Comparison of ENCODE assay signal across 1 cellular context in genomic region chr4:123505457-123506310, GRCh38.
TF ChIP-seq lines count a peak whose summit lies in the region.

No MANE protein-coding gene starts in this region.

TF ChIP-seq in HepG2, 621 proteins besides CTCF, POLR2A, EP300 and RAD21 (continued from another document):
- TF ChIP-seq POGZ (CRISPR knock-in tag; IDR thresholded peaks at IDR 0.05), result peak; percentile 90
- TF ChIP-seq KAT8 (CRISPR knock-in tag; IDR thresholded peaks at IDR 0.05), result peak; percentile 83; the same call in 1 of the 2 replicates
- no peak for TF ChIP-seq LCORL (IDR thresholded peaks at IDR 0.05)
- TF ChIP-seq LCORL (CRISPR knock-in tag; IDR thresholded peaks at IDR 0.05), result peak; percentile 78
- 0 out of 2 replicates have a peak, but pooled peaks have one; percentile 51 for TF ChIP-seq ZFP36L1 (CRISPR knock-in tag; IDR thresholded peaks at IDR 0.05)
- no peak for TF ChIP-seq ZNF326 (CRISPR knock-in tag; IDR thresholded peaks at IDR 0.05; ENCODE audit: borderline replicate concordance)
- peak; percentile 81; the same call in 1 of the 2 replicates for TF ChIP-seq ATF7-NPFF (CRISPR knock-in tag; IDR thresholded peaks at IDR 0.05; ENCODE audit: low read depth)
- peak; percentile 75; the same call in 1 of the 2 replicates for TF ChIP-seq ZBTB20 (CRISPR knock-in tag; IDR thresholded peaks at IDR 0.05; ENCODE audit: borderline replicate concordance, low read depth)
- TF ChIP-seq, protein P1, sequence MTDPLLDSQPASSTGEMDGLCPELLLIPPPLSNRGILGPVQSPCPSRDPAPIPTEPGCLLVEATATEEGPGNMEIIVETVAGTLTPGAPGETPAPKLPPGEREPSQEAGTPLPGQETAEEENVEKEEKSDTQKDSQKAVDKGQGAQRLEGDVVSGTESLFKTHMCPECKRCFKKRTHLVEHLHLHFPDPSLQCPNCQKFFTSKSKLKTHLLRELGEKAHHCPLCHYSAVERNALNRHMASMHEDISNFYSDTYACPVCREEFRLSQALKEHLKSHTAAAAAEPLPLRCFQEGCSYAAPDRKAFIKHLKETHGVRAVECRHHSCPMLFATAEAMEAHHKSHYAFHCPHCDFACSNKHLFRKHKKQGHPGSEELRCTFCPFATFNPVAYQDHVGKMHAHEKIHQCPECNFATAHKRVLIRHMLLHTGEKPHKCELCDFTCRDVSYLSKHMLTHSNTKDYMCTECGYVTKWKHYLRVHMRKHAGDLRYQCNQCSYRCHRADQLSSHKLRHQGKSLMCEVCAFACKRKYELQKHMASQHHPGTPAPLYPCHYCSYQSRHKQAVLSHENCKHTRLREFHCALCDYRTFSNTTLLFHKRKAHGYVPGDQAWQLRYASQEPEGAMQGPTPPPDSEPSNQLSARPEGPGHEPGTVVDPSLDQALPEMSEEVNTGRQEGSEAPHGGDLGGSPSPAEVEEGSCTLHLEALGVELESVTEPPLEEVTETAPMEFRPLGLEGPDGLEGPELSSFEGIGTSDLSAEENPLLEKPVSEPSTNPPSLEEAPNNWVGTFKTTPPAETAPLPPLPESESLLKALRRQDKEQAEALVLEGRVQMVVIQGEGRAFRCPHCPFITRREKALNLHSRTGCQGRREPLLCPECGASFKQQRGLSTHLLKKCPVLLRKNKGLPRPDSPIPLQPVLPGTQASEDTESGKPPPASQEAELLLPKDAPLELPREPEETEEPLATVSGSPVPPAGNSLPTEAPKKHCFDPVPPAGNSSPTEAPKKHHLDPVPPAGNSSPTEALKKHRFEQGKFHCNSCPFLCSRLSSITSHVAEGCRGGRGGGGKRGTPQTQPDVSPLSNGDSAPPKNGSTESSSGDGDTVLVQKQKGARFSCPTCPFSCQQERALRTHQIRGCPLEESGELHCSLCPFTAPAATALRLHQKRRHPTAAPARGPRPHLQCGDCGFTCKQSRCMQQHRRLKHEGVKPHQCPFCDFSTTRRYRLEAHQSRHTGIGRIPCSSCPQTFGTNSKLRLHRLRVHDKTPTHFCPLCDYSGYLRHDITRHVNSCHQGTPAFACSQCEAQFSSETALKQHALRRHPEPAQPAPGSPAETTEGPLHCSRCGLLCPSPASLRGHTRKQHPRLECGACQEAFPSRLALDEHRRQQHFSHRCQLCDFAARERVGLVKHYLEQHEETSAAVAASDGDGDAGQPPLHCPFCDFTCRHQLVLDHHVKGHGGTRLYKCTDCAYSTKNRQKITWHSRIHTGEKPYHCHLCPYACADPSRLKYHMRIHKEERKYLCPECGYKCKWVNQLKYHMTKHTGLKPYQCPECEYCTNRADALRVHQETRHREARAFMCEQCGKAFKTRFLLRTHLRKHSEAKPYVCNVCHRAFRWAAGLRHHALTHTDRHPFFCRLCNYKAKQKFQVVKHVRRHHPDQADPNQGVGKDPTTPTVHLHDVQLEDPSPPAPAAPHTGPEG (CRISPR knock-in tag; IDR thresholded peaks at IDR 0.05), result peak; percentile 99
- peak; percentile 95 for TF ChIP-seq HDAC2 (CRISPR knock-in tag; IDR thresholded peaks at IDR 0.05)
- TF ChIP-seq, protein P2, sequence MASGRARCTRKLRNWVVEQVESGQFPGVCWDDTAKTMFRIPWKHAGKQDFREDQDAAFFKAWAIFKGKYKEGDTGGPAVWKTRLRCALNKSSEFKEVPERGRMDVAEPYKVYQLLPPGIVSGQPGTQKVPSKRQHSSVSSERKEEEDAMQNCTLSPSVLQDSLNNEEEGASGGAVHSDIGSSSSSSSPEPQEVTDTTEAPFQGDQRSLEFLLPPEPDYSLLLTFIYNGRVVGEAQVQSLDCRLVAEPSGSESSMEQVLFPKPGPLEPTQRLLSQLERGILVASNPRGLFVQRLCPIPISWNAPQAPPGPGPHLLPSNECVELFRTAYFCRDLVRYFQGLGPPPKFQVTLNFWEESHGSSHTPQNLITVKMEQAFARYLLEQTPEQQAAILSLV (CRISPR knock-in tag; IDR thresholded peaks at IDR 0.05; ENCODE audit: borderline replicate concordance), result peak; percentile 95
- TF ChIP-seq SRF (IDR thresholded peaks at IDR 0.05; ENCODE audit: low read depth, low read length), result no peak
- peak; percentile 75; the same call in 1 of the 2 replicates for TF ChIP-seq ZNF414 (CRISPR knock-in tag; IDR thresholded peaks at IDR 0.05)
- TF ChIP-seq KDM6A (CRISPR knock-in tag; IDR thresholded peaks at IDR 0.05; ENCODE audit: low read depth), result peak; percentile 46; the same call in 1 of the 2 replicates
- TF ChIP-seq NONO (IDR thresholded peaks at IDR 0.05), result no peak
- TF ChIP-seq NONO (CRISPR knock-in tag; conservative IDR thresholded peaks at IDR 0.05), result peak; percentile 93
- no peak for TF ChIP-seq NR1H2 (CRISPR knock-in tag; IDR thresholded peaks at IDR 0.05; ENCODE audit: borderline replicate concordance, low read depth)
- peak; percentile 91 for TF ChIP-seq SKI (IDR thresholded peaks at IDR 0.05; ENCODE audit: partially characterized antibody)
- TF ChIP-seq, protein P3, sequence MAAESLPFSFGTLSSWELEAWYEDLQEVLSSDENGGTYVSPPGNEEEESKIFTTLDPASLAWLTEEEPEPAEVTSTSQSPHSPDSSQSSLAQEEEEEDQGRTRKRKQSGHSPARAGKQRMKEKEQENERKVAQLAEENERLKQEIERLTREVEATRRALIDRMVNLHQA (CRISPR knock-in tag; IDR thresholded peaks at IDR 0.05), result no peak
